Comparison of ENCODE assay signal across 25 cellular contexts in genomic region chr6:49269190-49269589, GRCh38.
DNase-seq lines count a peak whose midpoint lies in the region; ATAC-seq and TF ChIP-seq lines count a peak whose summit lies in the region.
"Had no signal": no experiment of that assay in that cellular context is flagged by ENCODE, and none has a peak within 500 bp of the region (broad histone marks: within the 10 kb centered on the region; RNA-seq: fewer than 3 reads in every experiment).

No MANE protein-coding gene starts in this region.

- no peaks in the 10 kb centered on the region for H3K4me1 Mint-ChIP-seq in T-cell
- H3K4me1 Mint-ChIP-seq: naive thymus-derived CD4-positive, alpha-beta T cell had no signal

- no peaks in the 10 kb centered on the region for H3K27me3 ChIP-seq in foreskin keratinocyte
- H3K27me3 ChIP-seq: adrenal gland, BLaER1, tibial artery had no signal

- DNase-seq in ACHN, result peak; percentile 3
- DNase-seq in HPDE6-E6E7 (ENCODE audit: extremely low spot score), result peak; percentile 36
- peak; percentile 28 for DNase-seq in amniotic epithelial cell (ENCODE audit: low read depth)
- peak; percentile 43 to 66 for DNase-seq in foreskin keratinocyte
- no peak for DNase-seq in NK-92 (lab: John Stamatoyannopoulos, UW; ENCODE audit: unreplicated experiment)
- DNase-seq in T-cell, result no peak
- DNase-seq in OCI-M1 (lab: John Stamatoyannopoulos, UW), result no peak
- DNase-seq in NCI-H524 treated with DMSO at 0.1 percent for 48 hours (lab: John Stamatoyannopoulos, UW), result no peak
- DNase-seq: activated CD4-positive, alpha-beta T cell treated with anti-CD3 and anti-CD28 coated beads for 1 hour; activated CD8-positive, alpha-beta T cell treated with anti-CD3 and anti-CD28 coated beads, Interleukin-2, amount 10 ng/mL, durations not matched to agents 7 days and 5 days; activated T-cell treated with anti-CD3 and anti-CD28 coated beads, Interleukin-2, amount 50 U/mL, for 24 hours; adrenal gland; Calu3; caudate nucleus; left cardiac atrium; mesendoderm; naive thymus-derived CD4-positive, alpha-beta T cell; NCI-H1694 treated with DMSO at 0.1 percent for 48 hours; NCI-H69; retina; SHP77 treated with DMSO at 0.1 percent for 48 hours; SW 1271; tibial artery had no signal

- in situ Hi-C loops in ACHN (cut with HindIII; ENCODE audit: low pct_ligation_motif_present, low pct_unique_long_range_greater_than_20kb, low sequenced_read_pairs), result no loop called here

- peaks cover 0 to 4% (median 3%) of the 10 kb centered on the region in 3 donors for H3K9me3 Mint-ChIP-seq in T-cell
- H3K9me3 Mint-ChIP-seq: stimulated activated naive CD8-positive, alpha-beta T cell treated with anti-CD3 and anti-CD28 coated beads, Interleukin-15, Interleukin-2, amounts not matched to agents 100 ng/mL and 50 ng/mL, for 24 hours had no signal

- H3K36me3 Mint-ChIP-seq in T-cell, result no peaks in the 10 kb centered on the region
- H3K36me3 Mint-ChIP-seq: naive thymus-derived CD4-positive, alpha-beta T cell had no signal

- POLR2A ChIA-PET in T-cell (lab: Charles Lee), result no interaction called here

- no peaks in the 10 kb centered on the region for H3K27me3 Mint-ChIP-seq in T-cell
- H3K27me3 Mint-ChIP-seq: activated T-cell treated with anti-CD3 and anti-CD28 coated beads, Interleukin-2, amount 50 U/mL, for 24 hours; naive thymus-derived CD4-positive, alpha-beta T cell; stimulated activated naive CD8-positive, alpha-beta T cell treated with anti-CD3 and anti-CD28 coated beads, Interleukin-15, Interleukin-2, amounts not matched to agents 100 ng/mL and 50 ng/mL, for 24 hours had no signal

- no peaks in the 10 kb centered on the region for H3K4me1 ChIP-seq in foreskin keratinocyte
- H3K4me1 ChIP-seq: adrenal gland, BLaER1, tibial artery had no signal

- CTCF ChIA-PET in T-cell (lab: Charles Lee), result no interaction called here

- no peak overlapping the region for H3K27ac Mint-ChIP-seq in T-cell
- H3K27ac Mint-ChIP-seq: activated CD8-positive, alpha-beta T cell treated with anti-CD3 and anti-CD28 coated beads, Interleukin-2, amount 10 ng/mL, durations not matched to agents 7 days and 5 days; activated T-cell treated with anti-CD3 and anti-CD28 coated beads, Interleukin-2, amount 50 U/mL, for 24 hours; naive thymus-derived CD4-positive, alpha-beta T cell; stimulated activated naive CD8-positive, alpha-beta T cell treated with anti-CD3 and anti-CD28 coated beads, Interleukin-15, Interleukin-2, amounts not matched to agents 100 ng/mL and 50 ng/mL, for 24 hours had no signal

- H3K27ac ChIP-seq in foreskin keratinocyte, result no peak overlapping the region
- H3K27ac ChIP-seq: adrenal gland, BLaER1, tibial artery had no signal

- TF ChIP-seq CTCF in foreskin keratinocyte (conservative IDR thresholded peaks at IDR 0.05), result no peak

- ATAC-seq in foreskin keratinocyte, result peak; percentile 96
- no peak for ATAC-seq in T-cell (replicated peaks in 1 of 4)
- ATAC-seq: activated CD8-positive, alpha-beta T cell treated with anti-CD3 and anti-CD28 coated beads, Interleukin-2, amount 10 ng/mL, durations not matched to agents 7 days and 5 days; left cardiac atrium; naive thymus-derived CD4-positive, alpha-beta T cell had no signal

- H3K4me3 Mint-ChIP-seq in T-cell, result no peak overlapping the region
- H3K4me3 Mint-ChIP-seq: activated CD8-positive, alpha-beta T cell treated with anti-CD3 and anti-CD28 coated beads, Interleukin-2, amount 10 ng/mL, durations not matched to agents 7 days and 5 days; activated T-cell treated with anti-CD3 and anti-CD28 coated beads, Interleukin-2, amount 50 U/mL, for 24 hours; naive thymus-derived CD4-positive, alpha-beta T cell; stimulated activated naive CD8-positive, alpha-beta T cell treated with anti-CD3 and anti-CD28 coated beads, Interleukin-15, Interleukin-2, amounts not matched to agents 100 ng/mL and 50 ng/mL, for 24 hours had no signal

Comparison
In these comparisons a context has a peak if more than half of its experiments do, and no peak if none do; other contexts are left out.
1. DNase-seq: peak in ACHN (single experiment), HPDE6-E6E7 (single experiment), amniotic epithelial cell (single experiment) and foreskin keratinocyte (2 of 2); none in NK-92 (single experiment), T-cell (0 of 34), OCI-M1 (single experiment) and NCI-H524 treated with DMSO at 0.1 percent for 48 hours (single experiment).